In genomic region chr7:87190806-87191205, GRCh38 we compare ENCODE assay signal across 13 cellular contexts.
"Had no signal": no experiment of that assay in that cellular context is flagged by ENCODE, and none has a peak within 500 bp of the region (broad histone marks: within the 10 kb centered on the region; RNA-seq: fewer than 3 reads in every experiment).

No MANE protein-coding gene starts in this region.

- H3K9me3 Mint-ChIP-seq: endodermal cell, mesothelial cell of epicardium, neural crest cell had no signal

- H3K4me3 ChIP-seq: heart left ventricle, lower lobe of right lung, prostate gland, right lobe of liver, SJCRH30, thyroid gland had no signal

- H3K4me1 Mint-ChIP-seq: endodermal cell, mesothelial cell of epicardium, neural crest cell had no signal

- ATAC-seq: heart left ventricle, left colon, lower lobe of right lung, right lobe of liver had no signal

- H3K27me3 ChIP-seq: heart left ventricle, right lobe of liver, SJCRH30, thyroid gland had no signal

- DNase-seq: activated CD4-positive, alpha-beta T cell treated with anti-CD3 and anti-CD28 coated beads for 4 hours; activated gamma-delta T cell; endodermal cell; heart left ventricle; left colon; lower lobe of right lung; right lobe of liver; SJCRH30; T1000; thyroid gland had no signal

- H3K27ac Mint-ChIP-seq: endodermal cell, mesothelial cell of epicardium had no signal

- H3K4me3 Mint-ChIP-seq: endodermal cell, mesothelial cell of epicardium, neural crest cell had no signal

- H3K27ac ChIP-seq: heart left ventricle, lower lobe of right lung, prostate gland, right lobe of liver, SJCRH30, thyroid gland had no signal

- H3K4me1 ChIP-seq: heart left ventricle, lower lobe of right lung, prostate gland, right lobe of liver, SJCRH30, thyroid gland had no signal
